ENCODE assay signal across 10 cellular contexts in the genomic region with DNA sequence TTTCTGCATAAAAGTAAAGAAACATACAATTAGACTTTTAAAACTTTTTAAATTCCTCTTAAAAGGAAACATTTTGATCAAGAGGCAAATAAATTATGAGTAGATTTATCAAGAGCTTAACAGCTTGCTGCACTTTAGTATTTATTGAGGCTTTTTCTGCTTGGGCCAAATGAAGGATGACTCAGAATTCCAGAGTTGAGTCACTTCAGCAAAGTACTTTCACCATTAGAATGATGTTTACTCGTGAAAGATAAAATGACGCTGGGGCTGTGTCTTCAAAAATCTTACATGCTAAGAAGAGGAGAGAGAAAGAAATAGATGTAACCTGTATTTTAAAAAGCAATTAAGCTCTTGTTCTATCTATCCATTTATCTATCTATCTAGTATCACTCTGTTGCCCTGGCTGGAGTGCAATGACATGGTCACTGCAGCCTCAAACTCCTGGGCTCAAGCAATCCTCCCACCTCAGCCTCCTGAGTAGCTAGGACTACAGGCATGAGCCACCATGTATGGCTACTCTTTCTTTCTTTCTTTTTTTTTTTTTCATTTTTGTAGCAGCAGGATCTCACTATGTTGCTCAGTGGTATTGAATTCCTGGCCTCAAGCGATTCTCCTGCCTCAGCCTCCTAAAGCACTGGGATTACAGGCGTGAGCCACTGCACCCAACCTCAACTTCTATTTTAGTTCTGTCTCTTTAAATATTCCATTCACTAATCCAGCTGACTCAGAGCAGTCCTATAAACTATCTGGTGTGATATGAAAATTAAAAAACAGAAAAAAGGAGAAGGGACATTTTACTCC.
DNase-seq lines count a peak whose midpoint lies in the region; FAIRE-seq and TF ChIP-seq lines count a peak whose summit lies in the region.
"Had no signal": no experiment of that assay in that cellular context is flagged by ENCODE, and none has a peak within 500 bp of the region (broad histone marks: within the 10 kb centered on the region; RNA-seq: fewer than 3 reads in every experiment).

No MANE protein-coding gene starts in this region.

- peaks cover 10% of the 10 kb centered on the region for H3K4me1 Mint-ChIP-seq in endodermal cell
- H3K4me1 Mint-ChIP-seq: B cell had no signal

- H3K36me3 Mint-ChIP-seq in endodermal cell (ENCODE audit: low read depth) = no peaks in the 10 kb centered on the region

- TF ChIP-seq POLR2A in erythroblast (IDR thresholded peaks at IDR 0.05; ENCODE audit: low read length) = no peak

- no peaks in the 10 kb centered on the region for H3K27me3 Mint-ChIP-seq in endodermal cell (ENCODE audit: insufficient read depth)
- H3K27me3 Mint-ChIP-seq: B cell had no signal

- no peaks in the 10 kb centered on the region for H3K27me3 ChIP-seq in small intestine (ENCODE audit: control insufficient read depth in 2 of 2, insufficient read depth in 2 of 2, low read length in 2 of 2)
- no peaks in the 10 kb centered on the region for H3K27me3 ChIP-seq in endodermal cell (ENCODE audit: control insufficient read depth, insufficient read depth, low read length, poor library complexity, severe bottlenecking)
- H3K27me3 ChIP-seq: neutrophil had no signal

- H3K9ac ChIP-seq in endodermal cell (ENCODE audit: extremely low read depth, low read length, poor library complexity, severe bottlenecking) = no peak overlapping the region

- H3K4me1 ChIP-seq in small intestine (ENCODE audit: control insufficient read depth in 2 of 2, insufficient read depth in 1 of 2, low read depth in 1 of 2, low read length in 1 of 2) = peaks cover 0 to 2% of the 10 kb centered on the region in 2 donors
- no peaks in the 10 kb centered on the region for H3K4me1 ChIP-seq in endodermal cell (ENCODE audit: control insufficient read depth, insufficient read depth, low read length)

- H3K36me3 ChIP-seq in small intestine (ENCODE audit: control insufficient read depth in 2 of 2, insufficient read depth in 2 of 2, low read length in 2 of 2) (no peaks in the 10 kb centered on the region), endodermal cell (ENCODE audit: control insufficient read depth, insufficient read depth, low read length) (no peaks in the 10 kb centered on the region)
- H3K36me3 ChIP-seq: neutrophil had no signal

- TF ChIP-seq CTCF in endodermal cell (conservative IDR thresholded peaks at IDR 0.05) = no peak

- H3K27ac Mint-ChIP-seq in endodermal cell = no peak overlapping the region
- H3K27ac Mint-ChIP-seq: B cell had no signal

- FAIRE-seq in small intestine (lab: Jason Lieb, UNC) = no peak

- H3K9me3 ChIP-seq in small intestine (ENCODE audit: control insufficient read depth, low read depth) = no peaks in the 10 kb centered on the region
- no peaks in the 10 kb centered on the region for H3K9me3 ChIP-seq in endodermal cell (ENCODE audit: control insufficient read depth, low read length)
- H3K9me3 ChIP-seq: neutrophil had no signal

- peaks cover 2% of the 10 kb centered on the region for H3K9me3 Mint-ChIP-seq in endodermal cell

- DNase-seq in NCI-H446 treated with DMSO at 0.1 percent for 48 hours (lab: John Stamatoyannopoulos, UW) (peak; percentile 21), NCI-H446 (lab: John Stamatoyannopoulos, UW) (no peak), HT1080 (ENCODE audit: low read depth) (peak; percentile 81), erythroblast (lab: John Stamatoyannopoulos, UW) (peak; percentile 61 to 89), small intestine (peak; percentile 82), medulla oblongata (ENCODE audit: extremely low spot score) (no peak), OCI-M2 (lab: John Stamatoyannopoulos, UW; ENCODE audit: unreplicated experiment) (no peak), endodermal cell (no peak)

- no peak overlapping the region for H3K4me3 Mint-ChIP-seq in endodermal cell
- H3K4me3 Mint-ChIP-seq: B cell had no signal

- H3K27ac ChIP-seq in small intestine (ENCODE audit: low read depth in 1 of 2, low read length in 1 of 2) (peak overlapping the region; percentile 28 to 72), endodermal cell (ENCODE audit: low read depth, low read length) (no peak overlapping the region)
- H3K27ac ChIP-seq: neutrophil had no signal

- WGBS in small intestine, 3 donors = 38 to 55% (median 43%) methylated on average over 4 of the region's 4 CpGs
- 78 to 92% methylated on average over 2 to 4 of the region's 4 CpGs for WGBS in endodermal cell (ENCODE audit: insufficient coverage in 1 of 2, insufficient read length in 1 of 2), 2 experiments

- H3K4me3 ChIP-seq in small intestine (ENCODE audit: low read depth in 1 of 2, low read length in 2 of 2) = no peak overlapping the region
- H3K4me3 ChIP-seq in endodermal cell (ENCODE audit: low read length) = no peak overlapping the region

Comparison
In these comparisons a context has a peak if more than half of its experiments do, and no peak if none do; other contexts are left out.
1. DNase-seq: peak in NCI-H446 treated with DMSO at 0.1 percent for 48 hours (single experiment), HT1080 (single experiment), erythroblast (2 of 2) and small intestine (single experiment); none in NCI-H446 (0 of 2), medulla oblongata (single experiment), OCI-M2 (single experiment) and endodermal cell (single experiment).